Comparison of ENCODE assay signal across 16 cellular contexts in the genomic region with DNA sequence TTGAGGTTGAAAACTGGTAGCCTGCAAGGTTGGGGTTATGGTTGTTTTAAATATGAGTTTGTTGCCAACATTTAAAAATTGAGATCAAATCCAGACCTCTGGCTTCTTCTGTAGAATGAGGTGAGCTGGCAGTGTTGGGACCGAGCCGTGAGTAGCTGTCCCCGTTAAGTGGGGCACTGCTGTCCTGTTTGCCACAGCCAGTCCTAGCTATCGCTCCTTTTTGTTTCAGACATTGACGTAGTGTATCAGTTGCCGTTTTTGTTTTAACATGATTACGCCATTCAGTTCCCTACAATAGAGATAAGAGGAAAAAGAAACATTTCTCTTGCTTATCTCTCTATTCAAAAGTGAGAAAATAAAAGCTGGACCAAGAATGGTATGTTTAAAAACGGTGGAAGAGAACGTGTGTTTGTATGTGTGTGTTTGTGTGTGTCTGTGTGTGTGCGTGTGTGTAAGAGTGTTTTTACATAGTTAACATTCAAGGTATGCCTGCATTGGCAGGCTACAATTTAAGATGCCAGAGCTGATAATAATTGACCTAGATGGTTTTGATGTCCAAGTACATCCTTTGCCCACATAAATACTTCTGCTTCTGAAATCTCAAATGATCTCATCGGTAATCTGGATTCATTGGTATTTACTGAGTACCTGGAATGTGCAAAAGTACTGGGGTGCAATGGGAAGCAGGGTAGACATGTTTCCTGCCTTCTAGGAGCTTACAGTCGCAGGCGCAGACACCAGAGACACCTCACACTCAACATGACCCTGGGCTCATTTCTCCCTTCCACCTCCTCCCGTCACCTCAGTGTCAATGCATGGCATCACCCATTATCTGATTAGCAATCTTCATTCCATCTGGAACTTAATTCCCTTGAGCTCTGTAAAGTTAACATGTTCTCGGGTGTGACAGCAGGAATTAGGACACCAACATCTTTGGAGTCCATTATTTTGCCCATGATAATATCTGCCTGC.
DNase-seq lines count a peak whose midpoint lies in the region; ATAC-seq, FAIRE-seq and TF ChIP-seq lines count a peak whose summit lies in the region.
"Had no signal": no experiment of that assay in that cellular context is flagged by ENCODE, and none has a peak within 500 bp of the region (broad histone marks: within the 10 kb centered on the region; RNA-seq: fewer than 3 reads in every experiment).

No MANE protein-coding gene starts in this region.

- TF ChIP-seq POLR2A in K562 (conservative IDR thresholded peaks at IDR 0.05): no peak

- H3K27me3 ChIP-seq in K562 (ENCODE audit: control insufficient read depth in 2 of 2, insufficient read depth in 2 of 2, low read length in 2 of 2): peaks cover 6 to 7% of the 10 kb centered on the region in 2 experiments
- no peaks in the 10 kb centered on the region for H3K27me3 ChIP-seq in parathyroid adenoma (ENCODE audit: control insufficient read depth, insufficient read depth, low read length)

- H3K4me1 ChIP-seq in HEK293 (ENCODE audit: control insufficient read depth, insufficient read depth, low read length) (peaks cover 12% of the 10 kb centered on the region), K562 (replicated peaks in 1 of 2; ENCODE audit: control insufficient read depth in 2 of 2, insufficient read depth in 2 of 2, low read length in 2 of 2) (no peaks in the 10 kb centered on the region), parathyroid adenoma (no peaks in the 10 kb centered on the region)

- TF ChIP-seq CTCF in HEK293 (tag by site-specific recombination; IDR thresholded peaks at IDR 0.05) (no peak), K562 (IDR thresholded peaks at IDR 0.05 in 2 of 3, conservative IDR thresholded peaks at IDR 0.05 in 1 of 3; ENCODE audit: insufficient read depth in 2 of 3, low read depth in 1 of 3, low read length in 3 of 3) (no peak), parathyroid adenoma (IDR thresholded peaks at IDR 0.05) (no peak)

- H3K9me3 ChIP-seq in HEK293 (ENCODE audit: control insufficient read depth, insufficient read depth, low read depth, low read length): no peaks in the 10 kb centered on the region
- H3K9me3 ChIP-seq in K562 (replicated peaks; ENCODE audit: control insufficient read depth, insufficient read depth, low read depth, low read length): no peaks in the 10 kb centered on the region
- H3K9me3 ChIP-seq in parathyroid adenoma (ENCODE audit: control insufficient read depth, low read length): no peaks in the 10 kb centered on the region
- H3K9me3 ChIP-seq: Caco-2 had no signal

- intact Hi-C loops in K562 (cut with micrococcal nuclease): no loop called here

- POLR2A ChIA-PET in HEK293 (lab: Yijun Ruan, JAX): no interaction called here
- POLR2A ChIA-PET in K562 (lab: Yijun Ruan, JAX): interaction anchor here (0.6 to 1.1 kb wide), 2 partner anchors 10 to 191 kb away, joined by 3 to 5 read pairs; no protein-coding TSS in a partner anchor

- no peaks in the 10 kb centered on the region for H4K20me1 ChIP-seq in K562 (replicated peaks; ENCODE audit: control insufficient read depth, insufficient read depth, low read length)

- H2AFZ ChIP-seq in K562 (ENCODE audit: low read depth, low read length) (no peak overlapping the region), parathyroid adenoma (peak overlapping the region; percentile 15)

- TF ChIP-seq EP300 in K562 (IDR thresholded peaks at IDR 0.05; ENCODE audit: low read length): no peak

- H3K79me2 ChIP-seq in K562 (ENCODE audit: control insufficient read depth, insufficient read depth, low read length): no peaks in the 10 kb centered on the region
- H3K79me2 ChIP-seq in parathyroid adenoma: no peaks in the 10 kb centered on the region

- H3K9ac ChIP-seq in K562 (ENCODE audit: insufficient read depth in 1 of 2, low read depth in 2 of 2, low read length in 2 of 2) (no peak overlapping the region), parathyroid adenoma (no peak overlapping the region)

- under 1% methylated on average over 15 of the region's 15 CpGs for WGBS in K562 (ENCODE audit: insufficient coverage, low coverage, missing lambda C conversion rate)

- in situ Hi-C loops in K562 (cut with MboI): no loop called here

- FAIRE-seq in K562 (lab: Jason Lieb, UNC): peak; percentile 57
- FAIRE-seq: RCC 7860 had no signal

- H3K36me3 ChIP-seq in HEK293 (ENCODE audit: control insufficient read depth in 2 of 2, insufficient read depth in 1 of 2, low read length in 2 of 2) (no peaks in the 10 kb centered on the region), K562 (ENCODE audit: control insufficient read depth, insufficient read depth, low read length) (no peaks in the 10 kb centered on the region), parathyroid adenoma (ENCODE audit: control insufficient read depth, insufficient read depth, low read length) (no peaks in the 10 kb centered on the region)

- H3K27ac ChIP-seq in HEK293 (ENCODE audit: extremely low read depth, low read depth, low read length) (no peak overlapping the region), K562 (ENCODE audit: extremely low read depth, low read depth, low read length) (no peak overlapping the region), parathyroid adenoma (no peak overlapping the region)

- H3K4me3 ChIP-seq in HEK293 (ENCODE audit: low read depth, low read length) (no peak overlapping the region), K562 (no peak overlapping the region), parathyroid adenoma (ENCODE audit: low read depth, low read length) (no peak overlapping the region)

- no TSS peak for BruUV-seq in K562 (replicated peaks; lab: Mats Ljungman, UMichigan)

- TF ChIP-seq RAD21 in K562 (CRISPR knock-in tag; conservative IDR thresholded peaks at IDR 0.05 in 1 of 2, IDR thresholded peaks at IDR 0.05 in 1 of 2): no peak

- H3K4me2 ChIP-seq in K562 (ENCODE audit: insufficient read depth, low read length): no peak overlapping the region
- H3K4me2 ChIP-seq in parathyroid adenoma (ENCODE audit: low read length): peak overlapping the region; percentile 28

- no peak for ATAC-seq in K562

- H3K9me1 ChIP-seq in K562 (ENCODE audit: control insufficient read depth, insufficient read depth, low read length): no peaks in the 10 kb centered on the region

- CTCF ChIA-PET in HEK293 (lab: Yijun Ruan, JAX) (interaction anchor here (0.6 kb wide), 2 partner anchors 62 to 79 kb away, joined by 3 to 4 read pairs; no protein-coding TSS in a partner anchor), K562 (lab: Yijun Ruan, JAX; ENCODE audit: low intra/inter-chr PET ratio) (no interaction called here)

- peak; percentile 56 to 81 for DNase-seq in NCI-H524 (lab: John Stamatoyannopoulos, UW)
- DNase-seq in K562 (ENCODE audit: extremely low read depth in 1 of 4, low spot score in 3 of 4): no peak
- no peak for DNase-seq in SHP77 (lab: John Stamatoyannopoulos, UW)
- DNase-seq in NCI-H226: no peak
- no peak for DNase-seq in amniotic stem cell (lab: John Stamatoyannopoulos, UW)
- DNase-seq: Caco-2, DMS79, H9, NCI-H1105, NCI-H1694, NCI-H2107, NCI-H774, SHP77 treated with DMSO at 0.1 percent for 48 hours had no signal

TF ChIP-seq in HEK293, 187 proteins besides CTCF, POLR2A, EP300 and RAD21:
- no peak for TF ChIP-seq ZNF2 (tag by site-specific recombination; IDR thresholded peaks at IDR 0.05)
- no peak for TF ChIP-seq ZNF223 (tag by site-specific recombination; IDR thresholded peaks at IDR 0.05)
- TF ChIP-seq TRIM28 (IDR thresholded peaks at IDR 0.05; ENCODE audit: borderline replicate concordance, low read length): peak; percentile 49; the same call in 1 of the 2 replicates
- TF ChIP-seq TCF7L2 (IDR thresholded peaks at IDR 0.05; ENCODE audit: borderline replicate concordance, low read depth, low read length): no peak
- TF ChIP-seq ZNF140 (tag by site-specific recombination; IDR thresholded peaks at IDR 0.05): no peak
- TF ChIP-seq ZNF623 (tag by site-specific recombination; IDR thresholded peaks at IDR 0.05): peak; percentile 80

TF ChIP-seq in K562, 482 proteins besides CTCF, POLR2A, EP300 and RAD21:
- TF ChIP-seq, protein P1, sequence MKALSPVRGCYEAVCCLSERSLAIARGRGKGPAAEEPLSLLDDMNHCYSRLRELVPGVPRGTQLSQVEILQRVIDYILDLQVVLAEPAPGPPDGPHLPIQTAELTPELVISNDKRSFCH (CRISPR knock-in tag; IDR thresholded peaks at IDR 0.05): no peak
- TF ChIP-seq, protein P1 (tag; IDR thresholded peaks at IDR 0.05): no peak
- no peak for TF ChIP-seq ZNF3 (CRISPR knock-in tag; IDR thresholded peaks at IDR 0.05)
- no peak for TF ChIP-seq HDAC1 (IDR thresholded peaks at IDR 0.05)
- no peak for TF ChIP-seq NFATC3 (IDR thresholded peaks at IDR 0.05)
- no peak for TF ChIP-seq CREBBP (IDR thresholded peaks at IDR 0.05; ENCODE audit: low read depth, low read length)
- TF ChIP-seq MAZ (CRISPR knock-in tag; conservative IDR thresholded peaks at IDR 0.05 in 1 of 2, IDR thresholded peaks at IDR 0.05 in 1 of 2): no peak
- TF ChIP-seq SIRT6 (IDR thresholded peaks at IDR 0.05; ENCODE audit: low read depth, low read length): no peak
- no peak for TF ChIP-seq NFIC (IDR thresholded peaks at IDR 0.05)
- TF ChIP-seq NFRKB (IDR thresholded peaks at IDR 0.05; ENCODE audit: low read depth): no peak
- TF ChIP-seq ARID1B (IDR thresholded peaks at IDR 0.05): no peak
- TF ChIP-seq NFIX (CRISPR knock-in tag; IDR thresholded peaks at IDR 0.05; ENCODE audit: low read depth): no peak
- TF ChIP-seq CBFA2T3 (IDR thresholded peaks at IDR 0.05): no peak
- no peak for TF ChIP-seq CBX8 (IDR thresholded peaks at IDR 0.05; ENCODE audit: borderline replicate concordance, extremely low read depth, low read depth, low read length, poor library complexity, severe bottlenecking)
- TF ChIP-seq, protein P2, sequence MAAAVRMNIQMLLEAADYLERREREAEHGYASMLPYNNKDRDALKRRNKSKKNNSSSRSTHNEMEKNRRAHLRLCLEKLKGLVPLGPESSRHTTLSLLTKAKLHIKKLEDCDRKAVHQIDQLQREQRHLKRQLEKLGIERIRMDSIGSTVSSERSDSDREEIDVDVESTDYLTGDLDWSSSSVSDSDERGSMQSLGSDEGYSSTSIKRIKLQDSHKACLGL (CRISPR knock-in tag; IDR thresholded peaks at IDR 0.05; ENCODE audit: borderline replicate concordance, poor library complexity, severe bottlenecking): no peak

Comparison
In these comparisons a context has a peak if more than half of its experiments do, and no peak if none do; other contexts are left out.
1. DNase-seq: peak in NCI-H524 (2 of 2); none in K562 (0 of 4), SHP77 (0 of 2), NCI-H226 (single experiment) and amniotic stem cell (single experiment).